ENCODE assay signal across 24 cellular contexts in the genomic region with DNA sequence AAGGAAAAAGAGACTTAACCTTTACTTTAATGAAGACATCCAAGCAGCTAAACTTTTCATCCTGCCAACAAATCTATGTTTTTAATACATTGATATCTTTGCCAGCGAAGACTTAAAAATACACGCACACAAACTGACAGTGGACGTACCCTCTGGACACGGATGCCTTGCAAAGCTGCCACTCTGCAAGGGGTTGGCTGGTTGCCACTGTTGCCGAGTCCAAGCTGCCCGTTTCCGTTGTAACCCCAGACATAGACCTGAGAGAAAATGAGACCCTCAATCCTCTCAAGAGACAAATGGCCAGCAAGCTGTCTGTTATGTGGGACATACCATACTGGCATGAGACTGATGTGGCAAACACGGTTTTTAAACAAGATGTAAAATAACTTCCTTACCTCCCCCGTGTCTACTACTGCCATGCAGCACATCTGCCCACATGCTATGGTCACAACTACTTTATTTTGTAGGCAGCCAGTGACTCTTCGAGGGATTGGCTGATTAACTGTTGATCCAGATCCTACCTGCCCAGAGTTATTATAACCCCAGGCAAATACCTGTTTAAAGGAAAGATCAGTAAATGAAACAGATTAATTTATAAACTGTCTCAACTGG. TPM values are rescaled to one million over a fixed set of nuclear protein-coding genes. Genes with fewer than 3 reads are reported as not detected.
DNase-seq lines count a peak whose midpoint lies in the region; ATAC-seq and TF ChIP-seq lines count a peak whose summit lies in the region.
"Had no signal": no experiment of that assay in that cellular context is flagged by ENCODE, and none has a peak within 500 bp of the region (broad histone marks: within the 10 kb centered on the region; RNA-seq: fewer than 3 reads in every experiment).

No MANE protein-coding gene starts in this region.

- no peak for TF ChIP-seq CTCF in lower lobe of right lung (IDR thresholded peaks at IDR 0.05)
- TF ChIP-seq CTCF in upper lobe of right lung (IDR thresholded peaks at IDR 0.05) = no peak
- no peak for TF ChIP-seq CTCF in WERI-Rb-1 (IDR thresholded peaks at IDR 0.05; ENCODE audit: low read depth, low read length)

- H3K27me3 ChIP-seq in lower lobe of right lung (ENCODE audit: low read depth) (no peaks in the 10 kb centered on the region), upper lobe of right lung (no peaks in the 10 kb centered on the region), WERI-Rb-1 (ENCODE audit: insufficient read depth, low read depth, severe bottlenecking) (no peaks in the 10 kb centered on the region)
- H3K27me3 ChIP-seq: BLaER1, colonic mucosa, neural progenitor cell, thyroid gland had no signal

- peaks cover 8% of the 10 kb centered on the region for H3K36me3 ChIP-seq in lower lobe of right lung
- no peaks in the 10 kb centered on the region for H3K36me3 ChIP-seq in upper lobe of right lung
- no peaks in the 10 kb centered on the region for H3K36me3 ChIP-seq in WERI-Rb-1
- H3K36me3 ChIP-seq: colonic mucosa, neural progenitor cell, prostate gland had no signal

- DNase-seq in Right ventricle myocardium superior (no peak), cardiac septum (ENCODE audit: low spot score) (no peak), dermis blood vessel endothelial cell (peak; percentile 36), midbrain (lab: John Stamatoyannopoulos, UW) (peak; percentile 18), lower lobe of right lung (no peak), upper lobe of right lung (no peak), OCI-M2 (lab: John Stamatoyannopoulos, UW; ENCODE audit: unreplicated experiment) (no peak), WERI-Rb-1 (no peak)
- DNase-seq: activated B cell treated with CpG ODN at 0.5 μM for 24 hours; activated CD4-positive, alpha-beta memory T cell treated with anti-CD3 and anti-CD28 coated beads, Interleukin-2, amount 10 ng/mL, durations not matched to agents 7 days and 5 days; activated gamma-delta T cell; colonic mucosa; Kasumi-1; NCI-H1105; NCI-H2081 treated with DMSO at 0.1 percent for 48 hours; NCI-H446; stimulated activated CD4-positive, alpha-beta T cell treated with anti-CD3 and anti-CD28 coated beads, Interleukin-2, amount 100 ng/mL, for 48 hours; stimulated activated naive CD4-positive, alpha-beta T cell; thyroid gland had no signal

- H3K4me1 ChIP-seq in lower lobe of right lung (peaks cover 13% of the 10 kb centered on the region), upper lobe of right lung (peaks cover 13% of the 10 kb centered on the region)
- H3K4me1 ChIP-seq: A549, colonic mucosa, neural progenitor cell, prostate gland, thyroid gland had no signal

- H3K9me3 ChIP-seq in lower lobe of right lung (no peaks in the 10 kb centered on the region), upper lobe of right lung (no peaks in the 10 kb centered on the region), WERI-Rb-1 (ENCODE audit: severe bottlenecking) (no peaks in the 10 kb centered on the region)
- H3K9me3 ChIP-seq: A549, colonic mucosa, prostate gland, thyroid gland had no signal

- H3K4me3 ChIP-seq in lower lobe of right lung (no peak overlapping the region), upper lobe of right lung (no peak overlapping the region), WERI-Rb-1 (ENCODE audit: low read depth, low read length) (no peak overlapping the region)
- H3K4me3 ChIP-seq: A549, BLaER1, colonic mucosa, neural progenitor cell, prostate gland, thyroid gland had no signal

- no peak overlapping the region for H3K27ac ChIP-seq in lower lobe of right lung
- H3K27ac ChIP-seq in upper lobe of right lung = no peak overlapping the region
- no peak overlapping the region for H3K27ac ChIP-seq in WERI-Rb-1
- H3K27ac ChIP-seq: A549, BLaER1, colonic mucosa, neural progenitor cell, prostate gland, thyroid gland had no signal

- peak; percentile 58 for ATAC-seq in Right ventricle myocardium superior (ENCODE audit: poor library complexity)
- no peak for ATAC-seq in lower lobe of right lung
- ATAC-seq in upper lobe of right lung = no peak
- ATAC-seq: A549, left lobe of liver had no signal

- intact Hi-C loops in Right ventricle myocardium superior (cut with DNase I) = no loop called here
- intact Hi-C loops in cardiac septum (cut with DNase I) = no loop called here
- intact Hi-C loops in lower lobe of right lung (cut with DNase I) = no loop called here
- intact Hi-C loops in upper lobe of right lung (cut with DNase I) = no loop called here

RNA-seq across cellular contexts. Expression of a gene that starts 21.2 kb away (rescaled TPM):
- total RNA-seq in Right ventricle myocardium superior = 16.6 TPM
- 8.0 TPM for total RNA-seq in cardiac septum
- 19.3 and 24.8 TPM in 2 replicates for total RNA-seq in dermis blood vessel endothelial cell
- 20.1 TPM for total RNA-seq in lower lobe of right lung
- total RNA-seq in upper lobe of right lung = 18.4 TPM

Comparison
In these comparisons a context has a peak if more than half of its experiments do, and no peak if none do; other contexts are left out.
1. DNase-seq: peak in dermis blood vessel endothelial cell (single experiment) and midbrain (single experiment); none in Right ventricle myocardium superior (single experiment), cardiac septum (single experiment), lower lobe of right lung (single experiment), upper lobe of right lung (single experiment), OCI-M2 (single experiment) and WERI-Rb-1 (single experiment).